Comparison of ENCODE assay signal across 9 cellular contexts in the genomic region with DNA sequence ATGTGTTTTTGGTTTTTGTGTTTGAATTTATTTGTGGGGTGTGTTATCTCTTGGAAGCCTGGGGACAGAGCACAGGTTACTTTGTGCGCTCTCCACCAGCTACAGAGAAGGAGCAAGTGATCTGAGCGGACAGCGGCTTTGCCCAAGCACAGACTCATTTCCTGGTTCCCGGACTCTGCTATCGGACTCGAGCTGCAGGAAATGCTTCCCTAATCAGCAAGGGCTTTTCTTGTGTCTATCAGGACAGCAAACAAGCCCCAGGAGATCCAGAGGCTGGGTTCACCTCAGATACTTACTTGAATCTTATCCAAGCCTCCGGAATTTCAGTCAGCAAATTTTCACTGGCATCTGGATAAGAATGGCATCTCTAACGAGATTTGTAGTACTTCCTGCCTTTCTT. TPM values are rescaled to one million over a fixed set of nuclear protein-coding genes. Genes with fewer than 3 reads are reported as not detected.
DNase-seq lines count a peak whose midpoint lies in the region; ATAC-seq, FAIRE-seq and TF ChIP-seq lines count a peak whose summit lies in the region.
"Had no signal": no experiment of that assay in that cellular context is flagged by ENCODE, and none has a peak within 500 bp of the region (broad histone marks: within the 10 kb centered on the region; RNA-seq: fewer than 3 reads in every experiment).

No MANE protein-coding gene starts in this region.

- 12% methylated on average over 8 of the region's 8 CpGs for WGBS in A549 (ENCODE audit: missing lambda C conversion rate)
- WGBS in liver, result 6% methylated on average over 8 of the region's 8 CpGs

- H3K4me1 Mint-ChIP-seq in dendritic cell treated with granulocyte-macrophage colony-stimulating factor and Interleukin-4, amounts not matched to agents 40 ng/mL and 50 ng/mL, for 4 days (ENCODE audit: low read depth), result peaks cover 70% of the 10 kb centered on the region

- intact Hi-C loops in dendritic cell treated with granulocyte-macrophage colony-stimulating factor and Interleukin-4, amounts not matched to agents 40 ng/mL and 50 ng/mL, for 4 days (cut with micrococcal nuclease), result no loop called here

- H3K27me3 ChIP-seq in liver (ENCODE audit: control insufficient read depth in 4 of 4, insufficient read depth in 4 of 4, low read length in 3 of 4), result no peaks in the 10 kb centered on the region

- H3K4me1 ChIP-seq in A549, result peaks cover 19% of the 10 kb centered on the region
- H3K4me1 ChIP-seq in liver (ENCODE audit: control insufficient read depth in 4 of 4, insufficient read depth in 4 of 4, low read length in 3 of 4), result peaks cover 0 to 3% (median 0%) of the 10 kb centered on the region in 4 donors

- no peaks in the 10 kb centered on the region for H3K27me3 Mint-ChIP-seq in dendritic cell treated with granulocyte-macrophage colony-stimulating factor and Interleukin-4, amounts not matched to agents 40 ng/mL and 50 ng/mL, for 4 days

- peaks cover 88% of the 10 kb centered on the region for H3K36me3 Mint-ChIP-seq in dendritic cell treated with granulocyte-macrophage colony-stimulating factor and Interleukin-4, amounts not matched to agents 40 ng/mL and 50 ng/mL, for 4 days (ENCODE audit: low read depth)

- ATAC-seq in A549 (peak; percentile 54 to 85; a peak in 3 of 6 replicates), HG03571 (IDR thresholded peaks at IDR 0.05; ENCODE audit: unreplicated experiment) (no peak), GM19455 (IDR thresholded peaks at IDR 0.05; ENCODE audit: unreplicated experiment) (no peak)

- no peak for TF ChIP-seq CTCF in A549 (IDR thresholded peaks at IDR 0.05)
- no peak for TF ChIP-seq CTCF in liver (IDR thresholded peaks at IDR 0.05; ENCODE audit: low read depth, low read length, missing input control)

- no peak overlapping the region for H3K9ac ChIP-seq in liver (ENCODE audit: low read depth in 1 of 2, low read length in 2 of 2)

- H3K4me3 Mint-ChIP-seq in dendritic cell treated with granulocyte-macrophage colony-stimulating factor and Interleukin-4, amounts not matched to agents 40 ng/mL and 50 ng/mL, for 4 days, result peak overlapping the region; percentile 45

- H3K9me3 Mint-ChIP-seq in dendritic cell treated with granulocyte-macrophage colony-stimulating factor and Interleukin-4, amounts not matched to agents 40 ng/mL and 50 ng/mL, for 4 days, result no peaks in the 10 kb centered on the region

- FAIRE-seq in A549 (lab: Jason Lieb, UNC) (peak; percentile 39), frontal cortex (lab: Jason Lieb, UNC) (no peak)

- DNase-seq in A549 (ENCODE audit: low read depth in 1 of 2, low spot score in 1 of 2), result peak; percentile 25 to 64
- peak; percentile 46 for DNase-seq in LHCN-M2 (ENCODE audit: low read depth)
- no peak for DNase-seq in frontal cortex (ENCODE audit: low spot score in 2 of 2)
- no peak for DNase-seq in NCI-H187 (lab: John Stamatoyannopoulos, UW)
- DNase-seq: activated CD4-positive, alpha-beta T cell treated with anti-CD3 and anti-CD28 coated beads for 4 hours had no signal

- H3K27ac ChIP-seq in A549 (peak overlapping the region; percentile 68 to 86), liver (ENCODE audit: low read depth in 1 of 2, low read length in 2 of 2) (peak overlapping the region in 1 of 2 donors; percentile 25)

- H3K9me3 ChIP-seq in A549, result no peaks in the 10 kb centered on the region
- H3K9me3 ChIP-seq in liver (ENCODE audit: control insufficient read depth in 4 of 4, low read length in 3 of 4), result no peaks in the 10 kb centered on the region

- TF ChIP-seq RAD21 in A549 (conservative IDR thresholded peaks at IDR 0.05 in 1 of 2, IDR thresholded peaks at IDR 0.05 in 1 of 2) (no peak), liver (IDR thresholded peaks at IDR 0.05) (peak in 1 of 2 donors; percentile 7)

- H3K36me3 ChIP-seq in liver (ENCODE audit: control insufficient read depth in 4 of 4, insufficient read depth in 3 of 4, low read depth in 1 of 4, low read length in 3 of 4), result no peaks in the 10 kb centered on the region

- TF ChIP-seq EP300 in A549 (IDR thresholded peaks at IDR 0.05), result no peak

- no peak for TF ChIP-seq POLR2A in A549 (IDR thresholded peaks at IDR 0.05; ENCODE audit: low read length)

- CTCF ChIA-PET in A549 (lab: Yijun Ruan, JAX), result interaction anchor here (1.5 to 4.9 kb wide), 2 partner anchors 11 to 380 kb away, joined by 3 to 33 read pairs; no protein-coding TSS in a partner anchor

- POLR2A ChIA-PET in A549 (lab: Yijun Ruan, JAX), result no interaction called here

- peak overlapping the region; percentile 22 for H3K4me3 ChIP-seq in A549
- no peak overlapping the region for H3K4me3 ChIP-seq in liver (ENCODE audit: low read depth in 1 of 3, low read length in 3 of 3)

- peak overlapping the region; percentile 88 for H3K27ac Mint-ChIP-seq in dendritic cell treated with granulocyte-macrophage colony-stimulating factor and Interleukin-4, amounts not matched to agents 40 ng/mL and 50 ng/mL, for 4 days

- H3K4me2 ChIP-seq in A549, result peak overlapping the region; percentile 67

TF ChIP-seq in A549, 52 proteins besides CTCF, POLR2A, EP300 and RAD21:
- TF ChIP-seq MAFK (IDR thresholded peaks at IDR 0.05; ENCODE audit: partially characterized antibody) (peak; percentile 16), ELK1 (IDR thresholded peaks at IDR 0.05; ENCODE audit: low read depth, low read length) (no peak), BCL3 (IDR thresholded peaks at IDR 0.05) (0 out of 3 replicates have a peak, but pooled peaks have one; percentile 28)
TF ChIP-seq in A549: peak in this region for 2.

TF ChIP-seq in liver, 16 proteins besides CTCF, POLR2A, EP300 and RAD21:
- TF ChIP-seq, protein P1, sequence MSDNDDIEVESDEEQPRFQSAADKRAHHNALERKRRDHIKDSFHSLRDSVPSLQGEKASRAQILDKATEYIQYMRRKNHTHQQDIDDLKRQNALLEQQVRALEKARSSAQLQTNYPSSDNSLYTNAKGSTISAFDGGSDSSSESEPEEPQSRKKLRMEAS (IDR thresholded peaks at IDR 0.05), result no peak
- TF ChIP-seq NR2F2 (IDR thresholded peaks at IDR 0.05), result peak; percentile 45

RNA-seq across cellular contexts. Expression of gene MRC1, which starts 27.8 kb away (rescaled TPM):
- polyA plus RNA-seq in A549 (2011; rRNA removed) (0.01 TPM in 1 of 2 replicates, not detected in the other), A549 (2017; fragmentation: RNase III; extraction: RNeasy Plus Mini Kit Qiagen cat#74134 plus additional on column Dnase treatment) (0.01 to 0.03 TPM in 2 of 3 replicates, not detected in the other), liver (10 to 100 TPM in 1 of 2 donors, 1 to 10 TPM in 1; 9.2 to 33.6 TPM)
- polyA plus RNA-seq in A549 (2012; cell fraction: cytosol; rRNA removed), result not detected in 2 replicates
- polyA plus RNA-seq in A549 (2012; cell fraction: nucleus; rRNA removed), result not detected in 2 replicates
- 0.04 and 0.05 TPM in 2 replicates for polyA minus RNA-seq in A549 (2011; rRNA and poly(A)+ RNA removed)
- total RNA-seq in LHCN-M2 (2014; rRNA removed) (not detected in 2 replicates), liver (10 to 100 TPM; 34.6 to 47.0 TPM), frontal cortex (3.7 TPM)
- polyA plus RNA-seq in LHCN-M2 (2012), result not detected

Comparison
In these comparisons a context has a peak if more than half of its experiments do, and no peak if none do; other contexts are left out.
1. ATAC-seq: peak in A549 (2 of 2); none in HG03571 (single experiment) and GM19455 (single experiment).
2. DNase-seq: peak in A549 (2 of 2) and LHCN-M2 (single experiment); none in frontal cortex (0 of 2) and NCI-H187 (0 of 2).